In genomic region chr14:93749081-93749430, GRCh38 we compare ENCODE assay signal across 19 cellular contexts. TPM values are rescaled to one million over a fixed set of nuclear protein-coding genes. Genes with fewer than 3 reads are reported as not detected.
A peak's percentile ranks its signal among the peaks of the same experiment; 100 is the strongest.
DNase-seq lines count a peak whose midpoint lies in the region; ATAC-seq, FAIRE-seq and TF ChIP-seq lines count a peak whose summit lies in the region.
"Had no signal": no experiment of that assay in that cellular context is flagged by ENCODE, and none has a peak within 500 bp of the region (broad histone marks: within the 10 kb centered on the region; RNA-seq: fewer than 3 reads in every experiment).

No MANE protein-coding gene starts in this region.

- no peaks in the 10 kb centered on the region for H3K79me2 ChIP-seq in H1 (ENCODE audit: control insufficient read depth in 1 of 2, insufficient read depth in 2 of 2, low read length in 2 of 2)

- peaks cover 48% of the 10 kb centered on the region for H3K4me1 Mint-ChIP-seq in nephron progenitor cell
- H3K4me1 Mint-ChIP-seq in CD4-positive, alpha-beta memory T cell, result no peaks in the 10 kb centered on the region

- no peak overlapping the region for H3K23ac ChIP-seq in H1 (ENCODE audit: insufficient read length)

- H3K27ac Mint-ChIP-seq in nephron progenitor cell, result peak overlapping the region; percentile 55
- H3K27ac Mint-ChIP-seq in CD4-positive, alpha-beta memory T cell, result no peak overlapping the region

- peaks cover 0 to 18% (median 6%) of the 10 kb centered on the region in 4 experiments; a peak in 4 of 7 replicates for H3K4me1 ChIP-seq in H1 (replicated peaks in 1 of 4; ENCODE audit: control insufficient read depth in 3 of 4, insufficient read depth in 4 of 4, low read length in 3 of 4)
- H3K4me1 ChIP-seq in stomach smooth muscle (ENCODE audit: control insufficient read depth, insufficient read depth, low read length), result peaks cover 54% of the 10 kb centered on the region
- H3K4me1 ChIP-seq in CD4-positive, alpha-beta memory T cell (ENCODE audit: insufficient read depth, low read length), result no peaks in the 10 kb centered on the region
- H3K4me1 ChIP-seq: HAP-1 had no signal

- no peaks in the 10 kb centered on the region for H3K79me1 ChIP-seq in H1 (ENCODE audit: low read depth, low read length)

- no peak overlapping the region for H2BK20ac ChIP-seq in H1 (ENCODE audit: low read length)

- H3K4me3 ChIP-seq in H1 (ENCODE audit: extremely low read depth in 1 of 4, insufficient read depth in 2 of 4, low read depth in 3 of 4, low read length in 4 of 4), result no peak overlapping the region
- H3K4me3 ChIP-seq in stomach smooth muscle (ENCODE audit: low read length in 2 of 2), result no peak overlapping the region
- no peak overlapping the region for H3K4me3 ChIP-seq in CD4-positive, alpha-beta memory T cell (ENCODE audit: low read length in 2 of 2)
- H3K4me3 ChIP-seq: HAP-1 had no signal

- POLR2A ChIA-PET in H1 (lab: Charles Lee; ENCODE audit: partially characterized antibody), result no interaction called here
- POLR2A ChIA-PET in CD4-positive, alpha-beta memory T cell (lab: Charles Lee; ENCODE audit: partially characterized antibody), result no interaction called here

- no peak overlapping the region for H2BK120ac ChIP-seq in H1 (replicated peaks; ENCODE audit: low read depth, low read length)

- H2BK12ac ChIP-seq in H1 (ENCODE audit: low read depth, low read length), result no peak overlapping the region

- H3K27ac ChIP-seq in H1 (ENCODE audit: low read depth, low read length) (no peak overlapping the region), stomach smooth muscle (ENCODE audit: low read length) (peak overlapping the region; percentile 53)
- H3K27ac ChIP-seq in CD4-positive, alpha-beta memory T cell (ENCODE audit: low read depth, low read length), result no peak overlapping the region

- no peak for TF ChIP-seq POLR2A in H1 (IDR thresholded peaks at IDR 0.05; ENCODE audit: control extremely low read depth in 1 of 2, low read depth in 2 of 2, low read length in 2 of 2)

- no peaks in the 10 kb centered on the region for H3K36me3 Mint-ChIP-seq in nephron progenitor cell (ENCODE audit: low read depth)
- no peaks in the 10 kb centered on the region for H3K36me3 Mint-ChIP-seq in CD4-positive, alpha-beta memory T cell

- H4K5ac ChIP-seq in H1 (ENCODE audit: insufficient read length, low read depth, low read length), result no peak overlapping the region

- no peak for ATAC-seq in Right ventricle myocardium inferior
- ATAC-seq in Right ventricle myocardium superior (ENCODE audit: poor library complexity), result no peak

- no peak overlapping the region for H2AFZ ChIP-seq in H1 (ENCODE audit: low read length)

- peaks cover 7% of the 10 kb centered on the region; the same call in 1 of the 2 replicates for H3K23me2 ChIP-seq in H1 (ENCODE audit: low read depth, low read length)

- no peak overlapping the region for H3K18ac ChIP-seq in H1 (ENCODE audit: extremely low read depth, low read length)

- peaks cover 2% of the 10 kb centered on the region for H3K27me3 Mint-ChIP-seq in nephron progenitor cell (ENCODE audit: low read depth, poor library complexity)
- H3K27me3 Mint-ChIP-seq in CD4-positive, alpha-beta memory T cell, result peaks cover 3 to 7% of the 10 kb centered on the region in 2 donors

- TF ChIP-seq RAD21 in H1 (IDR thresholded peaks at IDR 0.05 in 1 of 2, conservative IDR thresholded peaks at IDR 0.05 in 1 of 2; ENCODE audit: low read depth in 2 of 2, low read length in 2 of 2), result no peak

- no peak overlapping the region for H4K8ac ChIP-seq in H1 (ENCODE audit: extremely low read depth, insufficient read depth, low read length)

- 94% methylated on average over 8 of the region's 8 CpGs; no CpG with 5 or more reads in 1 of the 2 experiments for WGBS in H1 (ENCODE audit: extremely low coverage in 1 of 2, insufficient coverage in 1 of 2, insufficient read length in 1 of 2, insufficient replicate concordance in 2 of 2, low coverage in 1 of 2, low lambda C conversion rate in 2 of 2, missing lambda C conversion rate in 1 of 2), 2 experiments

- DNase-seq in Right ventricle myocardium inferior (ENCODE audit: missing footprints) (peak; percentile 48), Right ventricle myocardium superior (no peak), H1 (ENCODE audit: low read depth in 1 of 2, low spot score in 2 of 2) (no peak), nephron progenitor cell (no peak), NCI-H2107 treated with DMSO at 0.1 percent for 48 hours (lab: John Stamatoyannopoulos, UW; ENCODE audit: unreplicated experiment) (no peak), NCI-H2081 (lab: John Stamatoyannopoulos, UW) (no peak)
- DNase-seq in CD4-positive, alpha-beta memory T cell, result no peak
- DNase-seq: 8988T, COR-L47, DMS 273 treated with DMSO at 0.1 percent for 48 hours, DND-41, KG1, MV-4-11, NCI-H226, NCI-H524 treated with DMSO at 0.1 percent for 48 hours had no signal

- no peaks in the 10 kb centered on the region for H3K9me3 ChIP-seq in H1 (ENCODE audit: insufficient read depth in 2 of 2, low read depth in 1 of 2, low read length in 1 of 2)
- no peaks in the 10 kb centered on the region for H3K9me3 ChIP-seq in stomach smooth muscle (ENCODE audit: control insufficient read depth in 2 of 2, low read length in 2 of 2)
- H3K9me3 ChIP-seq in CD4-positive, alpha-beta memory T cell (ENCODE audit: control insufficient read depth in 1 of 2, low read length in 2 of 2), result no peaks in the 10 kb centered on the region
- H3K9me3 ChIP-seq: HAP-1 had no signal

- no peak overlapping the region for H3K9ac ChIP-seq in H1 (replicated peaks in 1 of 4; ENCODE audit: extremely low read depth in 1 of 4, low read depth in 3 of 4, low read length in 3 of 4)
- H3K9ac ChIP-seq in stomach smooth muscle (ENCODE audit: low read length in 2 of 2), result no peak overlapping the region

- intact Hi-C loops in Right ventricle myocardium inferior (cut with DNase I) (no loop called here), Right ventricle myocardium superior (cut with DNase I) (no loop called here)
- intact Hi-C loops in CD4-positive, alpha-beta memory T cell (cut with micrococcal nuclease), result no loop called here

- H4K20me1 ChIP-seq in H1 (replicated peaks in 1 of 2; ENCODE audit: control insufficient read depth in 1 of 2, insufficient read depth in 2 of 2, low read length in 2 of 2), result peaks cover 0 to 3% of the 10 kb centered on the region in 2 experiments

- no peak overlapping the region for H3K14ac ChIP-seq in H1 (ENCODE audit: insufficient read length)

- no peak overlapping the region for H3K4ac ChIP-seq in H1 (replicated peaks; ENCODE audit: insufficient read length, low read depth, low read length)

- H3K36me3 ChIP-seq in H1 (ENCODE audit: control insufficient read depth in 2 of 4, insufficient read depth in 4 of 4, low read length in 3 of 4) (no peaks in the 10 kb centered on the region), stomach smooth muscle (ENCODE audit: control insufficient read depth in 2 of 2, insufficient read depth in 2 of 2, low read length in 2 of 2) (peaks cover 0 to 5% of the 10 kb centered on the region in 2 donors)
- no peaks in the 10 kb centered on the region for H3K36me3 ChIP-seq in CD4-positive, alpha-beta memory T cell (ENCODE audit: insufficient read depth, low read length)
- H3K36me3 ChIP-seq: HAP-1 had no signal

- no peak for FAIRE-seq in H1 (lab: Jason Lieb, UNC)
- FAIRE-seq: G401.6 had no signal

- H2BK5ac ChIP-seq in H1 (ENCODE audit: low read depth, low read length), result no peak overlapping the region

- no peak overlapping the region for H3K4me2 ChIP-seq in H1 (ENCODE audit: insufficient read depth in 1 of 2, low read depth in 2 of 2, low read length in 2 of 2)

- H2BK15ac ChIP-seq in H1 (ENCODE audit: low read length), result 0 out of 2 replicates have a peak overlapping the region, but pooled peaks have one; percentile 21

- H3K27me3 ChIP-seq in H1 (replicated peaks in 1 of 4; ENCODE audit: control insufficient read depth in 3 of 4, extremely low read depth in 1 of 4, insufficient read depth in 3 of 4, low read length in 3 of 4), result no peaks in the 10 kb centered on the region
- no peaks in the 10 kb centered on the region for H3K27me3 ChIP-seq in stomach smooth muscle (ENCODE audit: control insufficient read depth in 1 of 2, insufficient read depth in 2 of 2, low read length in 2 of 2)
- H3K27me3 ChIP-seq in CD4-positive, alpha-beta memory T cell (ENCODE audit: insufficient read depth, low read length), result no peaks in the 10 kb centered on the region

- no peak for TF ChIP-seq EP300 in H1 (IDR thresholded peaks at IDR 0.05; ENCODE audit: borderline replicate concordance in 1 of 2, low read depth in 2 of 2, low read length in 2 of 2)

- no peaks in the 10 kb centered on the region for H3K9me3 Mint-ChIP-seq in nephron progenitor cell
- peaks cover 0 to 3% (median 0%) of the 10 kb centered on the region in 8 donors for H3K9me3 Mint-ChIP-seq in CD4-positive, alpha-beta memory T cell

- no peak overlapping the region for H2AK5ac ChIP-seq in H1 (ENCODE audit: low read depth, low read length)

- no peak for TF ChIP-seq CTCF in H1 (IDR thresholded peaks at IDR 0.05; ENCODE audit: control extremely low read depth in 1 of 3, insufficient read depth in 1 of 3, low read depth in 1 of 3, low read length in 3 of 3)
- TF ChIP-seq CTCF in nephron progenitor cell (IDR thresholded peaks at IDR 0.05), result no peak

- no peak overlapping the region for H3K4me3 Mint-ChIP-seq in nephron progenitor cell
- H3K4me3 Mint-ChIP-seq in CD4-positive, alpha-beta memory T cell, result no peak overlapping the region

- no peak overlapping the region for H3K56ac ChIP-seq in H1 (replicated peaks; ENCODE audit: insufficient read length, low read depth, low read length)

- CTCF ChIA-PET in H1 (lab: Charles Lee; ENCODE audit: partially characterized antibody), result interaction anchor here (0.6 to 1.1 kb wide), 2 partner anchors 32 to 36 kb away, joined by 3 read pairs; no protein-coding TSS in a partner anchor
- CTCF ChIA-PET in CD4-positive, alpha-beta memory T cell (lab: Charles Lee; ENCODE audit: partially characterized antibody), result no interaction called here

- no peak overlapping the region for H4K91ac ChIP-seq in H1 (replicated peaks; ENCODE audit: insufficient read length, low read length)

TF ChIP-seq in H1, 55 proteins besides CTCF, POLR2A, EP300 and RAD21:
- TF ChIP-seq CREB1 (IDR thresholded peaks at IDR 0.05), result no peak
- TF ChIP-seq FOSL1 (IDR thresholded peaks at IDR 0.05; ENCODE audit: insufficient read depth, low read depth, low read length), result no peak

RNA-seq across cellular contexts. Expression of gene PRIMA1, which starts 39.2 kb away (rescaled TPM):
- total RNA-seq in Right ventricle myocardium inferior (10.3 TPM), Right ventricle myocardium superior (8.4 TPM)
- total RNA-seq in H1 (2021; fragmentation: NEBNext Ultra II Directional; extraction: Animal tissue kit (Norgen Biotek cat#: 25700)), result 3.9 and 4.5 TPM in 2 replicates
- polyA plus RNA-seq in H1 (2011; rRNA removed), result 2.8 and 3.6 TPM in 2 replicates
- polyA plus RNA-seq in H1 (2011; cell fraction: cytosol; rRNA removed), result 1.8 TPM
- 3.3 TPM for polyA plus RNA-seq in H1 (2011; cell fraction: nucleus; rRNA removed)
- 3.0 to 4.3 TPM (median 3.6 TPM) in 4 replicates for polyA plus RNA-seq in H1 (2012, experiment 1 of 2)
- 3.8 TPM for polyA plus RNA-seq in H1 (2012, experiment 2 of 2)
- polyA plus RNA-seq in H1 (2013, experiment 1 of 2), result 3.2 TPM
- polyA plus RNA-seq in H1 (2013, experiment 2 of 2), result 3.4 TPM
- 1.8 and 2.8 TPM in 2 replicates for polyA minus RNA-seq in H1 (2011; rRNA and poly(A)+ RNA removed)
- polyA minus RNA-seq in H1 (2011; cell fraction: cytosol; rRNA and poly(A)+ RNA removed), result 2.3 TPM
- 2.1 TPM for polyA minus RNA-seq in H1 (2011; cell fraction: nucleus; rRNA and poly(A)+ RNA removed)
- not detected for total RNA-seq in CD4-positive, alpha-beta memory T cell
- not detected for polyA plus RNA-seq in CD4-positive, alpha-beta memory T cell
- polyA plus RNA-seq: AG04450 had no signal
